8 cellular contexts compared by ENCODE assay signal in the genomic region with DNA sequence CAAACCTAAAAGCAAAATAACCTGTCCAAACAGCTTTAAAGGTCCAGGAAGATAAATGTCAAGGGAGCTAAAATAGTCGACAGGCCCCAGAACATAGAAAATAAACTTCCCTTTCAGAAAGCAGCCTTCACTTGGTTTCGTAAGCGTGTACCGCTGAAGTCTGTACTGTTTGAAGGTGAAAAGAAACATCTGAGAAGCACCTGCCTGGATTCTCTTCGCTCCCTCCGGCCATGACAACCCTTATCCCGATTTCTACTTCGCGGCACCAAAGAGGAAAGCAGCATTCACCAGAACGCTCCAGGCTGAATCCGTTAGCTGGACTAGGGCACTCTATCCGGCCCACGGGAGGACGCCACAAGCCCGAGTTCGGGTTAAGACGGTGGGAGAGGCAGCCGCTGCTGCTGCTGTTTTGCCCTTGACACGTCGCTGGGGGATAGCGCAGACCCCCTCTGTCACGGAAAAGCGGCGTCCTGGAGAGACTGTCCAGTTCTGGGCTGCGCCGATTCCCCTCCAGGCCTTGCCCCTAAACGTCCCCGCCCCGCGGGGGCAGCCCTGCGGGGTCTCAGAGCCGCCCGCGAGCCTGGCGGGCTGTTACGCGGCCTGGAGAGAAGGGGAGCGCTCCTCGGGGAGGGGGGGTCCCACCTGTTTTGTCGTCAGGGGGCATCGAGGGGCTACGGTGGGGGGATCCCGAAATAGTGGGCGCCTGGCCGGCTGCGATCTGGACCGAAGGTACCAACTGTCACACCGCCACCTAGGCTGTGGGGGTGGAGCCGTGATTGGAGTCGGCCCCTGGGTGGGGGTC. TPM values are rescaled to one million over a fixed set of nuclear protein-coding genes. Genes with fewer than 3 reads are reported as not detected.
A peak's percentile ranks its signal among the peaks of the same experiment; 100 is the strongest.
DNase-seq lines count a peak whose midpoint lies in the region; ATAC-seq and TF ChIP-seq lines count a peak whose summit lies in the region.

No MANE protein-coding gene starts in this region.

- H3K36me3 ChIP-seq in Peyer's patch (no peaks in the 10 kb centered on the region), neutrophil (no peaks in the 10 kb centered on the region)

- H3K27ac Mint-ChIP-seq in activated naive CD8-positive, alpha-beta T cell treated with anti-CD3 and anti-CD28 coated beads, Interleukin-2, amount 10 ng/mL, durations not matched to agents 7 days and 5 days, result peak overlapping the region; percentile 89

- H3K27ac ChIP-seq in Peyer's patch (peak overlapping the region; percentile 96 to 99 (median 98)), neutrophil (peak overlapping the region; percentile 89)

- POLR2A ChIA-PET in activated naive CD8-positive, alpha-beta T cell treated with anti-CD3 and anti-CD28 coated beads, Interleukin-2, amount 10 ng/mL, durations not matched to agents 7 days and 5 days (lab: Charles Lee), result interaction anchor here (1.4 to 2.5 kb wide), 4 partner anchors 10 to 79 kb away, joined by 4 to 10 read pairs (median 6); no protein-coding TSS in a partner anchor

- H3K4me3 ChIP-seq in Peyer's patch (peak overlapping the region; percentile 82 to 96 (median 92)), neutrophil (ENCODE audit: low read depth in 1 of 2, low read length in 1 of 2) (peak overlapping the region; percentile 96 to 98)

- H3K36me3 Mint-ChIP-seq in activated naive CD8-positive, alpha-beta T cell treated with anti-CD3 and anti-CD28 coated beads, Interleukin-2, amount 10 ng/mL, durations not matched to agents 7 days and 5 days, result peaks cover 8% of the 10 kb centered on the region

- H3K4me3 Mint-ChIP-seq in activated naive CD8-positive, alpha-beta T cell treated with anti-CD3 and anti-CD28 coated beads, Interleukin-2, amount 10 ng/mL, durations not matched to agents 7 days and 5 days, result peak overlapping the region; percentile 88

- TF ChIP-seq POLR2A in Peyer's patch (IDR thresholded peaks at IDR 0.05), result no peak

- DNase-seq in NCI-H2227 (lab: John Stamatoyannopoulos, UW; ENCODE audit: unreplicated experiment) (peak; percentile 21), NCI-H2227 treated with DMSO at 0.1 percent for 48 hours (lab: John Stamatoyannopoulos, UW) (no peak), Peyer's patch (peak; percentile 42 to 74 (median 64)), head of caudate nucleus (peak in 41 of 42 donors; percentile 26 to 79 (median 50))
- DNase-seq in activated naive CD8-positive, alpha-beta T cell treated with anti-CD3 and anti-CD28 coated beads, Interleukin-2, amount 10 ng/mL, durations not matched to agents 7 days and 5 days, result peak; percentile 57

- ATAC-seq in activated naive CD8-positive, alpha-beta T cell treated with anti-CD3 and anti-CD28 coated beads, Interleukin-2, amount 10 ng/mL, durations not matched to agents 7 days and 5 days (ENCODE audit: low read depth), result no peak
- no peak for ATAC-seq in HG02981 (IDR thresholded peaks at IDR 0.05; ENCODE audit: unreplicated experiment)
- no peak for ATAC-seq in GM21526 (IDR thresholded peaks at IDR 0.05; ENCODE audit: low FRiP score, unreplicated experiment)

- no peaks in the 10 kb centered on the region for H3K9me3 Mint-ChIP-seq in activated naive CD8-positive, alpha-beta T cell treated with anti-CD3 and anti-CD28 coated beads, Interleukin-2, amount 10 ng/mL, durations not matched to agents 7 days and 5 days

- H3K4me1 Mint-ChIP-seq in activated naive CD8-positive, alpha-beta T cell treated with anti-CD3 and anti-CD28 coated beads, Interleukin-2, amount 10 ng/mL, durations not matched to agents 7 days and 5 days, result peaks cover 30% of the 10 kb centered on the region

- TF ChIP-seq CTCF in Peyer's patch (IDR thresholded peaks at IDR 0.05) (no peak), neutrophil (IDR thresholded peaks at IDR 0.05) (no peak)

- intact Hi-C loops in head of caudate nucleus (cut with DNase I), result loop anchor here (5.0 kb wide), 1 partner anchor 60 kb away; no protein-coding TSS in a partner anchor

- H3K9me3 ChIP-seq in Peyer's patch, result no peaks in the 10 kb centered on the region
- no peaks in the 10 kb centered on the region for H3K9me3 ChIP-seq in neutrophil

- H3K27me3 Mint-ChIP-seq in activated naive CD8-positive, alpha-beta T cell treated with anti-CD3 and anti-CD28 coated beads, Interleukin-2, amount 10 ng/mL, durations not matched to agents 7 days and 5 days, result no peaks in the 10 kb centered on the region

- peaks cover 0 to 18% (median 4%) of the 10 kb centered on the region in 4 donors for H3K4me1 ChIP-seq in Peyer's patch
- H3K4me1 ChIP-seq in neutrophil (ENCODE audit: control insufficient read depth in 1 of 2, insufficient read depth in 1 of 2, low read depth in 1 of 2, low read length in 1 of 2), result peaks cover 20 to 32% of the 10 kb centered on the region in 2 experiments

- H3K27me3 ChIP-seq in Peyer's patch (no peaks in the 10 kb centered on the region), neutrophil (peaks cover 10% of the 10 kb centered on the region)

RNA-seq across cellular contexts. Expression of a gene that starts 1.1 kb away (rescaled TPM):
- 100 to 1,000 TPM in 1 of 4 donors, 10 to 100 TPM in 3; 73.4 to 117 (median 88.4) TPM for total RNA-seq in Peyer's patch
- 10 to 100 TPM; 20.4 to 21.0 TPM for total RNA-seq in activated naive CD8-positive, alpha-beta T cell treated with anti-CD3 and anti-CD28 coated beads, Interleukin-2, amount 10 ng/mL, durations not matched to agents 7 days and 5 days
